In genomic region chr7:144835668-144836544, GRCh38 we compare ENCODE assay signal across 1 cellular context.
TF ChIP-seq lines count a peak whose summit lies in the region.

TPK1 (minus strand) TSS chr7:144836053; CDS start chr7:144835602, 451 bp downstream.

TF ChIP-seq in K562, 482 proteins besides CTCF, POLR2A, EP300 and RAD21 (continued from another document):
- TF ChIP-seq ZNF592 (IDR thresholded peaks at IDR 0.05): no peak
- TF ChIP-seq NELFE (IDR thresholded peaks at IDR 0.05; ENCODE audit: insufficient read depth, insufficient read length): no peak
- TF ChIP-seq XRCC3 (IDR thresholded peaks at IDR 0.05): no peak; the same call in 1 of the 2 replicates
